ENCODE assay signal across 8 cellular contexts in genomic region chr14:93655078-93655750, GRCh38.
A peak's percentile ranks its signal among the peaks of the same experiment; 100 is the strongest.
DNase-seq lines count a peak whose midpoint lies in the region; ATAC-seq, FAIRE-seq and TF ChIP-seq lines count a peak whose summit lies in the region.

No MANE protein-coding gene starts in this region.

- DNase-seq in AG08395 (ENCODE audit: low spot score) (peak; percentile 38), NCI-H2171 treated with DMSO at 0.1 percent for 48 hours (lab: John Stamatoyannopoulos, UW) (peak; percentile 38), astrocyte of the hippocampus (ENCODE audit: low read depth, low spot score) (peak; percentile 69), inferior parietal cortex (ENCODE audit: extremely low spot score) (peak; percentile 96), urothelium cell line (ENCODE audit: low spot score) (peak; percentile 40), epidermal melanocyte (ENCODE audit: insufficient read length, low spot score) (no peak)

- ATAC-seq in GM21619 (IDR thresholded peaks at IDR 0.05; ENCODE audit: unreplicated experiment) = no peak

- peak; percentile 56 for TF ChIP-seq CTCF in GM12873 (IDR thresholded peaks at IDR 0.05; ENCODE audit: insufficient read depth, low read depth, low read length, missing control alignments)

- no peak for FAIRE-seq in urothelium cell line (lab: Jason Lieb, UNC)
